Comparison of ENCODE assay signal across 18 cellular contexts in the genomic region with DNA sequence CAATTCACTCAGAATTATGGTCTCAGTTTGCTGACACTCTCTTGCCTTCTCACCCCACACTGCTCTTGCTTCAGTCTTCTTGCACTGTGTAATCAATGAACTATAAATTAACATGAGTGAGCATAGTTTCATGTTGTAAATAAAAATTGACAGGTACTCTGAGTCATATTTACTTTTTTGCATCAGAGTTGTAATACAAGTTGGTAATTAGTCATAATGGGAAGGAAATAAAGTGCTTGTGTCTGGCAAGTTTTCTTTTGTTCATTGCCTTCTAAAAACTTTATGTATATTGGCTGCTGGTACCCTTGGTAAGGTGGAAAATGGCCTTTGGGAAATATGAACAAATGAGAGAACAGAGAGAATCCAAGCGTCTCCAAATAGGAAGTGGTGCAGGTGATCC.
DNase-seq lines count a peak whose midpoint lies in the region; ATAC-seq and TF ChIP-seq lines count a peak whose summit lies in the region.
"Had no signal": no experiment of that assay in that cellular context is flagged by ENCODE, and none has a peak within 500 bp of the region (broad histone marks: within the 10 kb centered on the region; RNA-seq: fewer than 3 reads in every experiment).

No MANE protein-coding gene starts in this region.

- TF ChIP-seq CTCF in Panc1 (IDR thresholded peaks at IDR 0.05) (no peak), foreskin keratinocyte (conservative IDR thresholded peaks at IDR 0.05) (no peak)

- intact Hi-C loops in Panc1 (cut with micrococcal nuclease; ENCODE audit: unreplicated experiment), result no loop called here

- ATAC-seq in Panc1 (no peak; the same call in 1 of the 2 replicates), foreskin keratinocyte (peak; percentile 77)
- ATAC-seq: T-helper 17 cell had no signal

- BruUV-seq in Panc1 (replicated peaks; lab: Mats Ljungman, UMichigan), result no TSS peak

- H3K9me3 ChIP-seq in Panc1 (ENCODE audit: control insufficient read depth, insufficient read depth, low read depth, low read length), result no peaks in the 10 kb centered on the region
- H3K9me3 ChIP-seq: HAP-1, MG63 had no signal

- in situ Hi-C loops in Panc1 (cut with HindIII; ENCODE audit: low pct_unique_long_range_greater_than_20kb, low sequenced_read_pairs), result no loop called here

- CTCF ChIA-PET in Panc1 (lab: Charles Lee), result no interaction called here

- DNase-seq in ELR (ENCODE audit: low read depth), result peak; percentile 16
- peak; percentile 63 for DNase-seq in HT-29 (ENCODE audit: low spot score)
- DNase-seq in Panc1 (ENCODE audit: low read depth, low spot score), result peak; percentile 32
- DNase-seq in foreskin keratinocyte, result peak in 1 of 2 donors; percentile 57
- DNase-seq in SHP77 (lab: John Stamatoyannopoulos, UW), result no peak
- no peak for DNase-seq in activated T-cell treated with anti-CD3 and anti-CD28 coated beads, Interleukin-2, amount 50 U/mL, for 48 hours
- no peak for DNase-seq in cerebellar cortex (ENCODE audit: low spot score)
- no peak for DNase-seq in EL
- DNase-seq: CD8-positive, alpha-beta memory T cell; DMS 273 treated with DMSO at 0.1 percent for 48 hours; KG1; MG63; NCI-H2081 treated with DMSO at 0.1 percent for 48 hours; NCI-H345; Right ventricle myocardium superior; T-helper 17 cell had no signal

- POLR2A ChIA-PET in Panc1 (lab: Charles Lee), result no interaction called here

- H3K4me1 ChIP-seq in Panc1 (ENCODE audit: control insufficient read depth, insufficient read depth, low read length) (no peaks in the 10 kb centered on the region), foreskin keratinocyte (peaks cover 6% of the 10 kb centered on the region)
- H3K4me1 ChIP-seq: HAP-1 had no signal

- H3K27ac ChIP-seq in Panc1 (ENCODE audit: low read length) (no peak overlapping the region), foreskin keratinocyte (peak overlapping the region; percentile 56)
- H3K27ac ChIP-seq: HL-60 had no signal

- H3K27me3 ChIP-seq in Panc1 (ENCODE audit: control insufficient read depth, insufficient read depth, low read length), result no peaks in the 10 kb centered on the region
- no peaks in the 10 kb centered on the region for H3K27me3 ChIP-seq in foreskin keratinocyte
- H3K27me3 ChIP-seq: MG63 had no signal

- H3K36me3 ChIP-seq in Panc1 (ENCODE audit: control insufficient read depth, insufficient read depth, low read length), result no peaks in the 10 kb centered on the region; the same call in 1 of the 2 replicates
- H3K36me3 ChIP-seq: HAP-1, MG63 had no signal

- H3K4me3 ChIP-seq in Panc1 (ENCODE audit: low read depth in 2 of 2, low read length in 2 of 2), result no peak overlapping the region
- H3K4me3 ChIP-seq: HAP-1, MG63 had no signal

Comparison
In these comparisons a context has a peak if more than half of its experiments do, and no peak if none do; other contexts are left out.
1. DNase-seq: peak in ELR (single experiment), HT-29 (single experiment) and Panc1 (single experiment); none in SHP77 (0 of 2), activated T-cell treated with anti-CD3 and anti-CD28 coated beads, Interleukin-2, amount 50 U/mL, for 48 hours (0 of 2), cerebellar cortex (single experiment) and EL (single experiment).